18 cellular contexts compared by ENCODE assay signal in the genomic region with DNA sequence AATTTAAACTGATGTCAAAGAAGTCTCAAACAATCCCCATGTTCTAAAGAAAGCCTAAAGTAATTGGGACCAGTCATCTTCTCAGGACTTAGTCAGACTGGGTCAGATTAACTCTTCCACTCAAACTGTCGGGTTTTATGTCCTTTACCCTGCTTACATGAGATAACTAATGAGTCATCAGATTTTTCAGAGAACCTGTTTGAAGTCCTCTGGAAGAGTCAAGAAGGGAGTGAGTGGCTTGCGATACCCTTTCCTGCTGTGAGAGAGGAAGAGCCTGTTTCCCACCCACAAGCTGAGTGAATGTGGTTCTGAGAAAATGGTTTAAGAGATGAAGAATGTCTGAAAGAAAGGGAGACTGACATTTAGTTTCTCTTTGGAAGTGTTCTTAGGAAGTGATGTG.
DNase-seq lines count a peak whose midpoint lies in the region; ATAC-seq and TF ChIP-seq lines count a peak whose summit lies in the region.
"Had no signal": no experiment of that assay in that cellular context is flagged by ENCODE, and none has a peak within 500 bp of the region (broad histone marks: within the 10 kb centered on the region; RNA-seq: fewer than 3 reads in every experiment).

No MANE protein-coding gene starts in this region.

- ATAC-seq in GM19397 (IDR thresholded peaks at IDR 0.05; ENCODE audit: unreplicated experiment) (no peak), upper lobe of right lung (no peak)
- ATAC-seq: heart left ventricle, Panc1 had no signal

- H3K4me1 ChIP-seq in mesodermal cell (ENCODE audit: control insufficient read depth, insufficient read depth, low read length, poor library complexity, severe bottlenecking) (peaks cover 23% of the 10 kb centered on the region), upper lobe of right lung (no peaks in the 10 kb centered on the region)
- H3K4me1 ChIP-seq: colonic mucosa, heart left ventricle had no signal

- H3K36me3 ChIP-seq in mesodermal cell (ENCODE audit: control insufficient read depth, insufficient read depth, low read length) (no peaks in the 10 kb centered on the region), upper lobe of right lung (no peaks in the 10 kb centered on the region)
- H3K36me3 ChIP-seq: colonic mucosa, heart left ventricle had no signal

- intact Hi-C loops in upper lobe of right lung (cut with DNase I): no loop called here

- no peaks in the 10 kb centered on the region for H3K27me3 ChIP-seq in upper lobe of right lung
- H3K27me3 ChIP-seq: colonic mucosa, heart left ventricle had no signal

- DNase-seq in ELF-1 (ENCODE audit: low read depth, low spot score) (peak; percentile 33), Kasumi-1 (lab: John Stamatoyannopoulos, UW) (peak; percentile 18 to 32), epithelial cell of esophagus (ENCODE audit: low read depth) (peak; percentile 58), GOT3 (lab: John Stamatoyannopoulos, UW) (no peak), upper lobe of right lung (no peak)
- no peak for DNase-seq in activated naive CD4-positive, alpha-beta T cell (lab: John Stamatoyannopoulos, UW)
- DNase-seq: activated CD4-positive, alpha-beta T cell treated with anti-CD3 and anti-CD28 coated beads, Interleukin-2, amount 10 ng/mL, durations not matched to agents 7 days and 5 days; activated naive CD4-positive, alpha-beta T cell treated with Interleukin-2 at 50 U/mL for 16 hours; colonic mucosa; heart left ventricle; kidney glomerular epithelial cell; midbrain; NCI-H1092 treated with DMSO at 0.1 percent for 48 hours; NCI-H2081 treated with DMSO at 0.1 percent for 48 hours; NCI-H748 treated with DMSO at 0.1 percent for 48 hours had no signal

- 17 to 43% methylated on average over 1 to 2 of the region's 2 CpGs for WGBS in mesodermal cell (ENCODE audit: insufficient coverage in 2 of 2), 2 experiments

- H3K9me3 ChIP-seq in mesodermal cell (ENCODE audit: control insufficient read depth, low read length) (peaks cover 2% of the 10 kb centered on the region), upper lobe of right lung (no peaks in the 10 kb centered on the region)
- H3K9me3 ChIP-seq: colonic mucosa had no signal

- TF ChIP-seq CTCF in epithelial cell of esophagus (IDR thresholded peaks at IDR 0.05; ENCODE audit: insufficient read depth, low read depth, low read length, missing control alignments) (no peak), upper lobe of right lung (IDR thresholded peaks at IDR 0.05) (no peak)

- no peak overlapping the region for H3K4me3 ChIP-seq in epithelial cell of esophagus (ENCODE audit: low read length)
- H3K4me3 ChIP-seq in mesodermal cell (ENCODE audit: extremely low read depth, insufficient read depth, low read length, poor library complexity, severe bottlenecking): no peak overlapping the region
- no peak overlapping the region for H3K4me3 ChIP-seq in upper lobe of right lung
- H3K4me3 ChIP-seq: colonic mucosa, heart left ventricle had no signal

- peak overlapping the region; percentile 87 for H3K27ac ChIP-seq in mesodermal cell (ENCODE audit: low read depth, low read length, severe bottlenecking)
- H3K27ac ChIP-seq in upper lobe of right lung: no peak overlapping the region
- H3K27ac ChIP-seq: colonic mucosa, heart left ventricle had no signal

Comparison
In these comparisons a context has a peak if more than half of its experiments do, and no peak if none do; other contexts are left out.
1. DNase-seq: peak in ELF-1 (single experiment), Kasumi-1 (2 of 2) and epithelial cell of esophagus (single experiment); none in GOT3 (single experiment), activated naive CD4-positive, alpha-beta T cell (0 of 4) and upper lobe of right lung (single experiment).